In the genomic region with DNA sequence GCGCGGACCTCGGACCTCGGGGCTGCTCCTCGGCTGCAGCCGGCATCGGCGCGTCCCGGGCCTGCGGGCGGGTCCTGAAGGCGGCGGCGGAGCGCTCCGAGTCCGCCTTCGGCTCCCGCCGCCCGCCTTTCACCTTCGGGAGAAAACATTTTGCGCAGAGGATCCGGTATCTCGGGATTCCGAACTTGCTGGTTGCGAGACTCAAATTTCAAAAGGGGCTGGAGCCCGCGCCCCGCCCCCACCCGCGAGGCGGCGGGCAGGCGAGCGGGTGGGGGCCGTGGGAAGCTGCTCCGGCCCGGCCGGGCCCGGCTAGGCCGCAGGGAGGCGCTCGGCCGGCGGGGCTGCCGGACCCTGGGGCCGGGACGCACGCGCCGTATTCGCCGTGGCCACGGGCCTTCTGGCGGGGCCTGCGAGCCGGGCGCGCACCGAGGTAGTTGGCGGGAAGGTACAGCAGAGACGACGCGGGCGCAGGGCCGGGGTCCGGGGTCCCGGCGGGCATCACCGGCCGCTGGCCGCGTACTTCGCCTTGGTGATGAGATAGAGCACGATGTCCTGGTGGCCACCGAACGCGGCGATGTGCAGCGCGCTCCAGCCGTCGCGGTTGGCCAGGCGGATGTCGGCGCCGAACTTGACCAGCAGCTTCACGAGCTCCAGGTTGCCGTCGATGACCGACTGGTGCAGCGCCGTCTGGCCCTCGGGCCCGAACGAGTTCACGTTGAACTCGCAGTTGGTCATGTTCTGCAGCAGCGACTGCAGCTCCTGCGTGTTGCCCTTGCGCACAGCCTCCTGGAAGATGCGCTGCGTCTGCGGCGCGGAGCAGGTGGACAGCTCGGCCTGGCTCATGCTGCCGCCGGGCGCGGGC, we compare ENCODE assay signal across 8 cellular contexts. TPM values are rescaled to one million over a fixed set of nuclear protein-coding genes. Genes with fewer than 3 reads are reported as not detected.
DNase-seq lines count a peak whose midpoint lies in the region; ATAC-seq and TF ChIP-seq lines count a peak whose summit lies in the region.

No MANE protein-coding gene starts in this region.

- H3K4me2 ChIP-seq in IMR-90 (ENCODE audit: low read depth, low read length) = peak overlapping the region; percentile 96
- peak overlapping the region; percentile 95 for H3K4me2 ChIP-seq in neuronal stem cell (ENCODE audit: insufficient read depth, low read length, poor library complexity, severe bottlenecking)

- H3K79me1 ChIP-seq in IMR-90 (ENCODE audit: low read depth in 1 of 2, low read length in 2 of 2) (no peaks in the 10 kb centered on the region), neuronal stem cell (ENCODE audit: low read depth, low read length) (peaks cover 6% of the 10 kb centered on the region)

- H3K23ac ChIP-seq in IMR-90 (ENCODE audit: low read depth, low read length) (peak overlapping the region; percentile 38; the same call in 1 of the 2 replicates), neuronal stem cell (ENCODE audit: low read depth, low read length, poor library complexity) (peak overlapping the region; percentile 98)

- H3K9ac ChIP-seq in IMR-90 (ENCODE audit: low read depth, low read length) (no peak overlapping the region), neuronal stem cell (ENCODE audit: low read depth, low read length, poor library complexity) (peak overlapping the region; percentile 98)

- peaks cover 21% of the 10 kb centered on the region for H3K27me3 Mint-ChIP-seq in activated B cell treated with CpG ODN at 0.5 μM for 24 hours

- in situ Hi-C loops in IMR-90 (cut with MboI; ENCODE audit: low sequenced_read_pairs) = no loop called here

- H3K14ac ChIP-seq in IMR-90 (replicated peaks; ENCODE audit: low read depth, low read length) = no peak overlapping the region
- peak overlapping the region; percentile 85 for H3K14ac ChIP-seq in neuronal stem cell (ENCODE audit: low read length)

- H3K9me3 ChIP-seq in IMR-90 (ENCODE audit: control insufficient read depth, insufficient read depth, low read length) (no peaks in the 10 kb centered on the region), neuronal stem cell (replicated peaks in 1 of 2; ENCODE audit: control insufficient read depth in 2 of 2, insufficient read depth in 1 of 2, low read depth in 1 of 2, low read length in 2 of 2) (no peaks in the 10 kb centered on the region)

- H3K4me3 ChIP-seq in IMR-90 (ENCODE audit: insufficient read depth, low read depth, low read length) = peak overlapping the region; percentile 56
- peak overlapping the region; percentile 10 for H3K4me3 ChIP-seq in fibroblast of mammary gland (ENCODE audit: control insufficient read depth, low read depth, low read length)
- H3K4me3 ChIP-seq in neuronal stem cell (ENCODE audit: low read length in 2 of 2) = peak overlapping the region; percentile 93 to 95

- no peaks in the 10 kb centered on the region for H3K9me1 ChIP-seq in IMR-90 (ENCODE audit: insufficient read depth, low read length)

- H2BK12ac ChIP-seq in neuronal stem cell (ENCODE audit: low read length) = no peak overlapping the region

- H2BK15ac ChIP-seq in IMR-90 (ENCODE audit: low read depth, low read length) = no peak overlapping the region
- peak overlapping the region; percentile 21 for H2BK15ac ChIP-seq in neuronal stem cell (ENCODE audit: low read length)

- H3K9me3 Mint-ChIP-seq in activated B cell treated with CpG ODN at 0.5 μM for 24 hours = no peaks in the 10 kb centered on the region

- WGBS in IMR-90 (ENCODE audit: extremely low coverage in 2 of 2, insufficient read length in 1 of 2), 2 experiments = 1% methylated on average over 90 of the region's 114 CpGs; no CpG with 5 or more reads in 1 of the 2 experiments
- no CpG with 5 or more reads among the region's 114 CpGs for WGBS in neuronal stem cell (ENCODE audit: extremely low coverage in 2 of 2, insufficient read length in 2 of 2, insufficient replicate concordance in 1 of 2), 2 donors

- H4K20me1 ChIP-seq in IMR-90 (ENCODE audit: insufficient read depth, low read length) = peaks cover 4% of the 10 kb centered on the region; the same call in 1 of the 2 replicates

- H4K91ac ChIP-seq in IMR-90 (ENCODE audit: insufficient read depth, low read depth, low read length) (no peak overlapping the region), neuronal stem cell (ENCODE audit: low read depth, low read length, poor library complexity) (peak overlapping the region; percentile 56)

- no peak overlapping the region for H4K5ac ChIP-seq in IMR-90 (ENCODE audit: low read depth, low read length)

- H3K4me1 ChIP-seq in IMR-90 (ENCODE audit: control insufficient read depth, insufficient read depth, low read length) (peaks cover 3% of the 10 kb centered on the region), neuronal stem cell (ENCODE audit: control insufficient read depth in 2 of 2, insufficient read depth in 1 of 2, low read depth in 1 of 2, low read length in 2 of 2) (peaks cover 57 to 59% of the 10 kb centered on the region in 2 donors)

- no peaks in the 10 kb centered on the region for H3K36me3 ChIP-seq in IMR-90 (ENCODE audit: control insufficient read depth, insufficient read depth, low read length)
- H3K36me3 ChIP-seq in neuronal stem cell (replicated peaks in 1 of 2; ENCODE audit: control insufficient read depth in 2 of 2, insufficient read depth in 2 of 2, low read length in 2 of 2) = peaks cover 5 to 14% of the 10 kb centered on the region in 2 donors

- no peaks in the 10 kb centered on the region for H3K36me3 Mint-ChIP-seq in activated B cell treated with CpG ODN at 0.5 μM for 24 hours (ENCODE audit: low read depth)

- TF ChIP-seq RAD21 in IMR-90 (IDR thresholded peaks at IDR 0.05; ENCODE audit: low read length) = peak; percentile 28; the same call in 1 of the 2 replicates

- no peak overlapping the region for H3K27ac Mint-ChIP-seq in activated B cell treated with CpG ODN at 0.5 μM for 24 hours

- peak overlapping the region; percentile 78 for H2AK9ac ChIP-seq in IMR-90 (replicated peaks; ENCODE audit: low read depth, low read length, poor library complexity)

- H2BK5ac ChIP-seq in IMR-90 (ENCODE audit: low read depth, low read length, poor library complexity, severe bottlenecking) = no peak overlapping the region
- peak overlapping the region; percentile 54 for H2BK5ac ChIP-seq in neuronal stem cell (ENCODE audit: low read length)

- TF ChIP-seq POLR2A in IMR-90 (IDR thresholded peaks at IDR 0.05; ENCODE audit: low read depth, low read length) = no peak

- no peak overlapping the region for H2BK20ac ChIP-seq in IMR-90 (ENCODE audit: low read depth, low read length)

- H3K27me3 ChIP-seq in IMR-90 (ENCODE audit: control insufficient read depth, insufficient read depth, low read length) (peaks cover 31% of the 10 kb centered on the region), neuronal stem cell (ENCODE audit: control insufficient read depth in 3 of 3, insufficient read depth in 3 of 3, low read depth in 1 of 3, low read length in 3 of 3) (peaks cover 0 to 10% (median 3%) of the 10 kb centered on the region in 3 experiments)

- H2AFZ ChIP-seq in IMR-90 (replicated peaks; ENCODE audit: low read length, poor library complexity) (peak overlapping the region; percentile 91), neuronal stem cell (ENCODE audit: low read length) (peak overlapping the region; percentile 65)

- H2BK120ac ChIP-seq in IMR-90 (ENCODE audit: low read depth, low read length) = no peak overlapping the region
- H2BK120ac ChIP-seq in neuronal stem cell (ENCODE audit: low read depth, low read length) = peak overlapping the region; percentile 9

- H3K4me3 Mint-ChIP-seq in activated B cell treated with CpG ODN at 0.5 μM for 24 hours = peak overlapping the region; percentile 74

- CTCF ChIA-PET in IMR-90 (lab: Yijun Ruan, JAX) (interaction anchor here (1.0 to 1.5 kb wide), 2 partner anchors 12 to 156 kb away, joined by 3 to 4 read pairs; no protein-coding TSS in a partner anchor), activated B cell treated with CpG ODN at 0.5 μM for 24 hours (lab: Charles Lee) (interaction anchor here (0.9 to 1.9 kb wide), 7 partner anchors 12 to 142 kb away, joined by 3 to 17 read pairs (median 6); a partner anchor contains a TSS)

- intact Hi-C loops in IMR-90 (cut with micrococcal nuclease) = loop anchor here (2.0 kb wide), 1 partner anchor 105 kb away; no protein-coding TSS in a partner anchor
- intact Hi-C loops in activated B cell treated with CpG ODN at 0.5 μM for 24 hours (cut with micrococcal nuclease) = no loop called here

- H3K18ac ChIP-seq in IMR-90 (ENCODE audit: low read depth, low read length) (no peak overlapping the region), neuronal stem cell (ENCODE audit: low read length) (peak overlapping the region; percentile 98)

- H3K4me1 Mint-ChIP-seq in activated B cell treated with CpG ODN at 0.5 μM for 24 hours = peaks cover 20% of the 10 kb centered on the region

- ATAC-seq in GM18867 (IDR thresholded peaks at IDR 0.05; ENCODE audit: unreplicated experiment) = peak; percentile 13
- peak; percentile 30 for ATAC-seq in IMR-90 (ENCODE audit: low read depth)
- ATAC-seq in activated B cell treated with CpG ODN at 0.5 μM for 24 hours (ENCODE audit: low read depth) = no peak

- dilution Hi-C loops in IMR-90 (cut with HindIII; ENCODE audit: low sequenced_read_pairs, unreplicated experiment) = no loop called here

- H3K27ac ChIP-seq in IMR-90 (ENCODE audit: insufficient read depth, low read length) (no peak overlapping the region), neuronal stem cell (replicated peaks; ENCODE audit: low read length) (peak overlapping the region; percentile 91)

- H4K8ac ChIP-seq in IMR-90 (ENCODE audit: low read depth in 2 of 2, low read length in 2 of 2) (no peak overlapping the region), neuronal stem cell (ENCODE audit: low read depth, low read length) (no peak overlapping the region)

- H3K4ac ChIP-seq in IMR-90 (ENCODE audit: low read depth, low read length) = no peak overlapping the region
- peak overlapping the region; percentile 38 for H3K4ac ChIP-seq in neuronal stem cell (ENCODE audit: low read length)

- POLR2A ChIA-PET in IMR-90 (lab: Charles Lee; ENCODE audit: unreplicated experiment) = no interaction called here
- POLR2A ChIA-PET in activated B cell treated with CpG ODN at 0.5 μM for 24 hours (lab: Charles Lee) = interaction anchor here (0.6 to 2.3 kb wide), 8 partner anchors 15 to 267 kb away, joined by 4 to 18 read pairs (median 8); a partner anchor contains a TSS

- TF ChIP-seq CTCF in IMR-90 (conservative IDR thresholded peaks at IDR 0.05; ENCODE audit: low read depth, low read length) = peak; percentile 45
- TF ChIP-seq CTCF in activated B cell treated with CpG ODN at 0.5 μM for 24 hours (IDR thresholded peaks at IDR 0.05) = no peak
- TF ChIP-seq CTCF in fibroblast of mammary gland (conservative IDR thresholded peaks at IDR 0.05; ENCODE audit: control insufficient read depth, insufficient read depth, low read depth, low read length) = no peak

- H3K56ac ChIP-seq in IMR-90 (ENCODE audit: extremely low read depth, insufficient read depth, low read length) = no peak overlapping the region

- DNase-seq in COLO668 (lab: John Stamatoyannopoulos, UW; ENCODE audit: unreplicated experiment) (peak; percentile 76), IMR-90 (peak; percentile 39), activated B cell treated with CpG ODN at 0.5 μM for 24 hours (no peak), fibroblast of mammary gland (ENCODE audit: low read depth) (peak; percentile 30), neuronal stem cell (ENCODE audit: low spot score) (peak; percentile 75), H4 (ENCODE audit: low spot score) (no peak), KG1 (lab: John Stamatoyannopoulos, UW) (no peak)

- H2AK5ac ChIP-seq in IMR-90 (ENCODE audit: low read depth, low read length) (no peak overlapping the region), neuronal stem cell (ENCODE audit: low read depth, low read length) (peak overlapping the region; percentile 100)

- BruUV-seq in IMR-90 (replicated peaks; lab: Mats Ljungman, UMichigan) = no TSS peak

RNA-seq across cellular contexts. Expression of a gene that starts 0.8 kb away (rescaled TPM):
- total RNA-seq in IMR-90 (2012; rRNA removed) (not detected in 2 replicates), activated B cell treated with CpG ODN at 0.5 μM for 24 hours (1.9 and 3.0 TPM in 2 replicates)
- polyA plus RNA-seq in IMR-90 (2012; rRNA removed) = 0.15 and 0.39 TPM in 2 replicates
- 0.37 and 1.8 TPM in 2 replicates for polyA plus RNA-seq in IMR-90 (2012; cell fraction: cytosol; rRNA removed)
- 2.9 and 4.1 TPM in 2 replicates for polyA plus RNA-seq in IMR-90 (2012; cell fraction: nucleus; rRNA removed; ENCODE audit: low replicate concordance)
- 51.2 TPM for polyA plus RNA-seq in neuronal stem cell (2013, experiment 1 of 2)
- 51.6 TPM for polyA plus RNA-seq in neuronal stem cell (2013, experiment 2 of 2)
- total RNA-seq in H4 (2014; rRNA removed; shearing (Covaris generic)) = 0.37 TPM in 1 of 2 replicates, not detected in the other

RNA-seq across cellular contexts. Expression of a gene that starts 23.8 kb away (rescaled TPM):
- 9.7 and 11.4 TPM in 2 replicates for total RNA-seq in IMR-90 (2012; rRNA removed)
- polyA plus RNA-seq in IMR-90 (2012; rRNA removed) = 22.9 and 28.4 TPM in 2 replicates
- polyA plus RNA-seq in IMR-90 (2012; cell fraction: cytosol; rRNA removed) = 17.3 and 37.9 TPM in 2 replicates
- 14.3 and 42.3 TPM in 2 replicates for polyA plus RNA-seq in IMR-90 (2012; cell fraction: nucleus; rRNA removed; ENCODE audit: low replicate concordance)
- total RNA-seq in activated B cell treated with CpG ODN at 0.5 μM for 24 hours = 7.9 and 9.1 TPM in 2 replicates
- polyA plus RNA-seq in neuronal stem cell (2013, experiment 1 of 2) = 3.1 TPM
- polyA plus RNA-seq in neuronal stem cell (2013, experiment 2 of 2) = 3.0 TPM
- 0.37 and 1.3 TPM in 2 replicates for total RNA-seq in H4 (2014; rRNA removed; shearing (Covaris generic))

RNA-seq across cellular contexts. Expression of a gene that starts 46.2 kb away (rescaled TPM):
- total RNA-seq in IMR-90 (2012; rRNA removed) = 36.7 and 36.9 TPM in 2 replicates
- 65.1 and 66.0 TPM in 2 replicates for polyA plus RNA-seq in IMR-90 (2012; rRNA removed)
- polyA plus RNA-seq in IMR-90 (2012; cell fraction: cytosol; rRNA removed) = 38.5 and 59.2 TPM in 2 replicates
- polyA plus RNA-seq in IMR-90 (2012; cell fraction: nucleus; rRNA removed; ENCODE audit: low replicate concordance) = 43.4 and 76.9 TPM in 2 replicates
- total RNA-seq in activated B cell treated with CpG ODN at 0.5 μM for 24 hours = 56.1 and 58.2 TPM in 2 replicates
- polyA plus RNA-seq in neuronal stem cell (2013, experiment 1 of 2) = 45.7 TPM
- 46.2 TPM for polyA plus RNA-seq in neuronal stem cell (2013, experiment 2 of 2)
- 29.5 and 33.0 TPM in 2 replicates for total RNA-seq in H4 (2014; rRNA removed; shearing (Covaris generic))

RNA-seq across cellular contexts. Expression of a gene that starts 50.2 kb away (rescaled TPM):
- total RNA-seq in IMR-90 (2012; rRNA removed) = not detected in 2 replicates
- polyA plus RNA-seq in IMR-90 (2012; rRNA removed) = not detected in 2 replicates
- not detected in 2 replicates for polyA plus RNA-seq in IMR-90 (2012; cell fraction: cytosol; rRNA removed)
- polyA plus RNA-seq in IMR-90 (2012; cell fraction: nucleus; rRNA removed; ENCODE audit: low replicate concordance) = 0.09 TPM in 1 of 2 replicates, not detected in the other
- 0.37 TPM in 1 of 2 replicates, not detected in the other for total RNA-seq in activated B cell treated with CpG ODN at 0.5 μM for 24 hours
- 0.07 TPM for polyA plus RNA-seq in neuronal stem cell (2013, experiment 1 of 2)
- polyA plus RNA-seq in neuronal stem cell (2013, experiment 2 of 2) = not detected
- not detected in 2 replicates for total RNA-seq in H4 (2014; rRNA removed; shearing (Covaris generic))

Comparison
In these comparisons a context has a peak if more than half of its experiments do, and no peak if none do; other contexts are left out.
1. DNase-seq: peak in COLO668 (single experiment), IMR-90 (single experiment), fibroblast of mammary gland (single experiment) and neuronal stem cell (single experiment); none in activated B cell treated with CpG ODN at 0.5 μM for 24 hours (single experiment), H4 (single experiment) and KG1 (single experiment).
2. H3K4me3 ChIP-seq: peak in every context shown above with its lines; median percentile 94 in neuronal stem cell; 56 in IMR-90; 10 in fibroblast of mammary gland.